In genomic region chr21:26790289-26790688, GRCh38 we compare ENCODE assay signal across 2 cellular contexts.
TF ChIP-seq lines count a peak whose summit lies in the region.

No MANE protein-coding gene starts in this region.

TF ChIP-seq in liver, 16 proteins besides CTCF, POLR2A, EP300 and RAD21 (continued from another document):
- TF ChIP-seq REST (IDR thresholded peaks at IDR 0.05) (no peak), RXRA (IDR thresholded peaks at IDR 0.05) (no peak), HNF4A (conservative IDR thresholded peaks at IDR 0.05) (no peak), ATF3 (IDR thresholded peaks at IDR 0.05) (no peak), GABPA (IDR thresholded peaks at IDR 0.05 in 1 of 2, conservative IDR thresholded peaks at IDR 0.05 in 1 of 2) (no peak)

TF ChIP-seq in WTC11, 78 proteins besides CTCF, POLR2A, EP300 and RAD21 (continued from another document):
- TF ChIP-seq ZNF512 (CRISPR knock-in tag; IDR thresholded peaks at IDR 0.05; ENCODE audit: borderline replicate concordance) (no peak), E2F5 (CRISPR knock-in tag; IDR thresholded peaks at IDR 0.05) (no peak), PRDM15 (CRISPR knock-in tag; IDR thresholded peaks at IDR 0.05) (no peak)
TF ChIP-seq in WTC11: peak in this region for 0.
